In the genomic region with DNA sequence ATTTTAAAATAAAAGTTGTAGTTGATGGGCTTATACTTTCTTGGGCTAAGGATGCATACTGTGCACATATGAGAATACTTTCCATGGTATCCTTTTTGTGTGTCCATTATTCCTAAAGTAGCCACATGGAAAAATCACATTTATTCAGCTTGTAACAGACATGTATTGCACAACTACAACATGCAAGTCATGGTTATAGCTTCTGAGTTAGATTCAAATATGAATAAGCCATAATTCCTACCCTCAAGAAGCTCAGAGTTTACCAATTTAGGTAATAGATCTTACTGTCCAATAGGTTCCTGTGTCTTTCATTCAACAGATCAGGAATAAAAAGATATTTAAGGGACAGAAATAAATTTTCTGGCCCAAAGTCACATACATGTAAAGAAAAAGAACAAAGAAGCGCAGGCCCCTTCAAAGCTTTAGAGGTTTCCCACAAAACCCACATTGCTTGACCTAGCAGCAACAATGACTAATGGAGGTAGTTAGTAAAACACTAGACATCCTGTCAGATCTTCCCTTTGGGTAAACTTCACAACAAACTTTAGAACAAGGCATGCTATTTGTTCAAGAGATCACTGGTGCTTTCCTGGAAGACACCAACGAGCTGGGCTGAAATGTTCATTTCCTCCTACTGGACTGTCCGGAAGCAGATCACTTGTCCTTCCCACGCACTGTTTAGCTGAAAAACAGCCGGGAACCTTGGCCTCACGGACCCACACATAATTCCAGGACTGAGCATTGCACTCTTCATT, we compare ENCODE assay signal across 8 cellular contexts.
DNase-seq lines count a peak whose midpoint lies in the region; ATAC-seq and TF ChIP-seq lines count a peak whose summit lies in the region.

No MANE protein-coding gene starts in this region.

- no peaks in the 10 kb centered on the region for H3K27me3 ChIP-seq in subcutaneous abdominal adipose tissue (ENCODE audit: control insufficient read depth in 5 of 5, insufficient read depth in 4 of 5, low read length in 5 of 5)
- H3K27me3 ChIP-seq in aorta (ENCODE audit: control insufficient read depth in 1 of 2, insufficient read depth in 2 of 2, low read length in 1 of 2) = no peaks in the 10 kb centered on the region

- H3K9ac ChIP-seq in subcutaneous abdominal adipose tissue (ENCODE audit: low read length in 5 of 5) = no peak overlapping the region

- intact Hi-C loops in aorta (cut with DNase I) = no loop called here

- H3K36me3 ChIP-seq in subcutaneous abdominal adipose tissue (ENCODE audit: control insufficient read depth in 5 of 5, insufficient read depth in 5 of 5, low read length in 5 of 5) (no peaks in the 10 kb centered on the region), aorta (ENCODE audit: control insufficient read depth in 1 of 2, insufficient read depth in 2 of 2, low read length in 1 of 2) (no peaks in the 10 kb centered on the region)

- DNase-seq in stimulated activated CD4-positive, alpha-beta T cell treated with anti-CD3 and anti-CD28 coated beads, Interleukin-15, amount 100 ng/mL, for 24 hours = peak; percentile 3
- no peak for DNase-seq in stimulated activated CD4-positive, alpha-beta T cell treated with anti-CD3 and anti-CD28 coated beads, Interleukin-12 subunit alpha, Interleukin-12 subunit beta, amount 100 ng/mL, for 4 hours
- DNase-seq in choroid plexus epithelial cell (ENCODE audit: low read depth) (peak; percentile 90), C1 segment of cervical spinal cord (lab: John Stamatoyannopoulos, UW) (no peak), hypothalamus (lab: John Stamatoyannopoulos, UW) (no peak), aorta (no peak)

- ATAC-seq in HG03460 (IDR thresholded peaks at IDR 0.05; ENCODE audit: unreplicated experiment) = peak; percentile 80
- ATAC-seq in aorta (ENCODE audit: low FRiP score) = no peak

- H3K4me1 ChIP-seq in subcutaneous abdominal adipose tissue (ENCODE audit: control insufficient read depth in 5 of 5, insufficient read depth in 5 of 5, low read length in 5 of 5) (peaks cover 0 to 31% (median 0%) of the 10 kb centered on the region in 5 donors), aorta (ENCODE audit: control insufficient read depth in 1 of 2, insufficient read depth in 2 of 2, low read length in 2 of 2) (peaks cover 1 to 2% of the 10 kb centered on the region in 2 donors)

- no peaks in the 10 kb centered on the region for H3K9me3 ChIP-seq in subcutaneous abdominal adipose tissue (ENCODE audit: control insufficient read depth in 5 of 5, low read length in 5 of 5)
- no peaks in the 10 kb centered on the region for H3K9me3 ChIP-seq in aorta (ENCODE audit: control insufficient read depth, low read length)

- H3K4me3 ChIP-seq in choroid plexus epithelial cell (ENCODE audit: low read depth, low read length) (no peak overlapping the region), subcutaneous abdominal adipose tissue (ENCODE audit: low read depth in 1 of 5, low read length in 5 of 5) (no peak overlapping the region), aorta (ENCODE audit: low read length in 2 of 2) (no peak overlapping the region)

- H3K27ac ChIP-seq in subcutaneous abdominal adipose tissue (ENCODE audit: low read depth, low read length) = peak overlapping the region; percentile 8
- H3K27ac ChIP-seq in aorta (ENCODE audit: low read depth in 1 of 2, low read length in 2 of 2) = no peak overlapping the region

- no peak for TF ChIP-seq CTCF in choroid plexus epithelial cell (conservative IDR thresholded peaks at IDR 0.05; ENCODE audit: low read depth, low read length)

- WGBS in aorta, 2 donors = 64 to 74% methylated on average over 6 of the region's 6 CpGs

Comparison
In these comparisons a context has a peak if more than half of its experiments do, and no peak if none do; other contexts are left out.
1. DNase-seq: peak in stimulated activated CD4-positive, alpha-beta T cell treated with anti-CD3 and anti-CD28 coated beads, Interleukin-15, amount 100 ng/mL, for 24 hours (single experiment) and choroid plexus epithelial cell (single experiment); none in stimulated activated CD4-positive, alpha-beta T cell treated with anti-CD3 and anti-CD28 coated beads, Interleukin-12 subunit alpha, Interleukin-12 subunit beta, amount 100 ng/mL, for 4 hours (single experiment), C1 segment of cervical spinal cord (0 of 14), hypothalamus (0 of 51) and aorta (0 of 2).